ENCODE assay signal across 1 cellular context in genomic region chr1:204503913-204504519, GRCh38.
TF ChIP-seq lines count a peak whose summit lies in the region.

No MANE protein-coding gene starts in this region.

TF ChIP-seq in A549, 52 proteins besides CTCF, POLR2A, EP300 and RAD21 (continued from another document):
- TF ChIP-seq REST (IDR thresholded peaks at IDR 0.05) (no peak), HOXB13 (CRISPR knock-in tag; IDR thresholded peaks at IDR 0.05; ENCODE audit: low read depth) (no peak), SREBF2 (IDR thresholded peaks at IDR 0.05) (no peak), EHMT2 (IDR thresholded peaks at IDR 0.05; ENCODE audit: low read depth) (no peak), RNF2 (IDR thresholded peaks at IDR 0.05; ENCODE audit: borderline replicate concordance, low read depth) (no peak), PHF8 (IDR thresholded peaks at IDR 0.05; ENCODE audit: borderline replicate concordance, low read depth) (no peak), FOXS1 (CRISPR knock-in tag; IDR thresholded peaks at IDR 0.05) (no peak)
TF ChIP-seq in A549: peak in this region for 0.
